Comparison of ENCODE assay signal across 17 cellular contexts in the genomic region with DNA sequence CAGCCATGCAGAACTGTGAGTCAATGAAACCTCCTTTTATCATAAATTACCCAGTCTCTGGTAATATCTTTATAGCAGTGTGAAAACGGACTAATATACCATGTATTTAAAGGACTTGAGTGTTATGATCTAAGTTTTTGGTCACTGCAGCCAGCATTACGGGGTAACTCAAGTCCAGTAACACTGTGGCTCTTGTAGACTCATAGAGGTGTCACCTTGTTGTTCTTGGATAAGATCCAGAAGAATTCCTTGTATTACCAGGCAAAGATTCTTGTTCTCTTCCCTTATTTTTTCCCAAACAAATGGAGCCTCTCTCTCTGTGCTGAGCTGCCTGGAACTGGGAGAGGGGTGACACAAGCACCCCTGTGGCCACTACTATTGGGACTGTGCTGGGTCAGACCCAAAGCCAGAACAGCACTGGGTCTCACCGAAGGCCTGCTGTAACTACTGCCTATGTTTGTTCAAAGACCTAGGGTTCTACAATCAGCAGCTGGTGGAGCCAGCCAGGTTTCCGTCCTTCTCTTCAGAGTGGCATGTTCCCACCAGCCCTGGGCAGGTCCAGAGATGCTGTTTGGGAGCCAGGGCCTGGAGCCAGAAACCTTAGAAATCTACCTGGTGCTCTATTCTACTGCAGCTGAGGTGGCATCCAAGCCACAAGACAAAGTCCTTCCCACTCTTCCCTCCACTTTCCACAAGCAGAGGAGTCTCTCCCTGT. TPM values are rescaled to one million over a fixed set of nuclear protein-coding genes. Genes with fewer than 3 reads are reported as not detected.
DNase-seq lines count a peak whose midpoint lies in the region; ATAC-seq and TF ChIP-seq lines count a peak whose summit lies in the region.
"Had no signal": no experiment of that assay in that cellular context is flagged by ENCODE, and none has a peak within 500 bp of the region (broad histone marks: within the 10 kb centered on the region; RNA-seq: fewer than 3 reads in every experiment).

No MANE protein-coding gene starts in this region.

- ATAC-seq in SK-N-SH treated with all-trans-retinoic acid at 6 μM for 48 hours (no peak), GM18907 (IDR thresholded peaks at IDR 0.05; ENCODE audit: unreplicated experiment) (no peak)
- ATAC-seq: left cardiac atrium had no signal

- peaks cover 5% of the 10 kb centered on the region for H3F3A ChIP-seq in SK-N-SH (replicated peaks; ENCODE audit: insufficient read depth)

- POLR2A ChIA-PET in SK-N-SH (lab: Yijun Ruan, JAX), result no interaction called here

- DNase-seq in SK-N-SH (no peak), adipocyte (ENCODE audit: low read depth) (peak; percentile 6), fibroblast of lung (ENCODE audit: low read depth in 2 of 2) (peak; percentile 48 to 79), stromal cell of bone marrow (ENCODE audit: low read depth) (peak; percentile 57), Karpas-422 (no peak), NCI-H510A (lab: John Stamatoyannopoulos, UW) (no peak)
- DNase-seq: activated CD4-positive, CD25-positive, alpha-beta regulatory T cell treated with anti-CD3 and anti-CD28 coated beads, Interleukin-2, amount 50 U/mL, for 72 hours; activated naive CD4-positive, alpha-beta T cell treated with anti-CD3 and anti-CD28 coated beads for 36 hours; left cardiac atrium; NCI-H2029; NCI-H526 treated with DMSO at 0.1 percent for 48 hours; nucleus accumbens; RPMI8226; stimulated activated CD4-positive, alpha-beta T cell treated with anti-CD3 and anti-CD28 coated beads, Interleukin-4, amount 100 ng/mL, for 24 hours; tibial artery had no signal

- TF ChIP-seq CTCF in SK-N-SH (IDR thresholded peaks at IDR 0.05) (no peak), fibroblast of lung (conservative IDR thresholded peaks at IDR 0.05 in 1 of 2, IDR thresholded peaks at IDR 0.05 in 1 of 2; ENCODE audit: low read depth in 1 of 2, low read length in 2 of 2) (no peak)

- H3K4me2 ChIP-seq in SK-N-SH (no peak overlapping the region), fibroblast of lung (ENCODE audit: extremely low read depth, insufficient read depth, low read length) (no peak overlapping the region), Karpas-422 (ENCODE audit: low read depth, low read length, poor library complexity, severe bottlenecking) (no peak overlapping the region)

- no peak for TF ChIP-seq EP300 in SK-N-SH (IDR thresholded peaks at IDR 0.05; ENCODE audit: borderline replicate concordance in 1 of 2, low read depth in 1 of 2, low read length in 1 of 2)

- CTCF ChIA-PET in SK-N-SH (lab: Yijun Ruan, JAX), result no interaction called here

- H3K36me3 ChIP-seq in SK-N-SH (replicated peaks in 1 of 2; ENCODE audit: control insufficient read depth in 1 of 2, insufficient read depth in 2 of 2, low read length in 1 of 2), result no peaks in the 10 kb centered on the region
- H3K36me3 ChIP-seq in adipocyte (ENCODE audit: control insufficient read depth, insufficient read depth, low read length, severe bottlenecking), result no peaks in the 10 kb centered on the region
- no peaks in the 10 kb centered on the region for H3K36me3 ChIP-seq in fibroblast of lung (ENCODE audit: control insufficient read depth, insufficient read depth, low read length)
- no peaks in the 10 kb centered on the region for H3K36me3 ChIP-seq in Karpas-422 (ENCODE audit: insufficient read depth, low read length)
- H3K36me3 ChIP-seq: tibial artery had no signal

- H3K27ac ChIP-seq in SK-N-SH (ENCODE audit: low read depth in 2 of 2, low read length in 1 of 2), result no peak overlapping the region
- H3K27ac ChIP-seq in fibroblast of lung (ENCODE audit: insufficient read depth, low read length), result no peak overlapping the region
- H3K27ac ChIP-seq in Karpas-422 (ENCODE audit: low read length), result no peak overlapping the region

- 47% methylated on average over 2 of the region's 4 CpGs for WGBS in SK-N-SH (ENCODE audit: low lambda C conversion rate)

- H3K9me3 ChIP-seq in SK-N-SH (no peaks in the 10 kb centered on the region), adipocyte (ENCODE audit: control insufficient read depth, low read length) (no peaks in the 10 kb centered on the region), fibroblast of lung (ENCODE audit: control insufficient read depth, insufficient read depth, low read depth, low read length) (no peaks in the 10 kb centered on the region), Karpas-422 (ENCODE audit: low read length) (no peaks in the 10 kb centered on the region)
- H3K9me3 ChIP-seq: tibial artery had no signal

- no peak overlapping the region for H3K9ac ChIP-seq in SK-N-SH
- H3K9ac ChIP-seq in adipocyte (ENCODE audit: low read length), result no peak overlapping the region
- no peak overlapping the region for H3K9ac ChIP-seq in fibroblast of lung (ENCODE audit: insufficient read depth, low read length)
- H3K9ac ChIP-seq in Karpas-422 (ENCODE audit: low read length), result no peak overlapping the region

- no peak overlapping the region for H2AFZ ChIP-seq in SK-N-SH (ENCODE audit: low read depth)
- no peak overlapping the region for H2AFZ ChIP-seq in fibroblast of lung (ENCODE audit: low read length)
- no peak overlapping the region for H2AFZ ChIP-seq in Karpas-422 (ENCODE audit: low read length)

- H3K27me3 ChIP-seq in SK-N-SH (ENCODE audit: insufficient read depth), result peaks cover 10% of the 10 kb centered on the region; the same call in 1 of the 2 replicates
- peaks cover 19% of the 10 kb centered on the region for H3K27me3 ChIP-seq in adipocyte (replicated peaks; ENCODE audit: control insufficient read depth, insufficient read depth, low read length)
- no peaks in the 10 kb centered on the region for H3K27me3 ChIP-seq in fibroblast of lung (ENCODE audit: control insufficient read depth, insufficient read depth, low read length)
- no peaks in the 10 kb centered on the region for H3K27me3 ChIP-seq in Karpas-422 (ENCODE audit: low read length)
- H3K27me3 ChIP-seq: tibial artery had no signal

- H4K20me1 ChIP-seq in SK-N-SH (ENCODE audit: insufficient read depth) (no peaks in the 10 kb centered on the region), fibroblast of lung (ENCODE audit: control insufficient read depth, extremely low read depth, insufficient read depth, low read length) (no peaks in the 10 kb centered on the region), Karpas-422 (ENCODE audit: insufficient read depth, low read depth, low read length) (no peaks in the 10 kb centered on the region)

- no peak overlapping the region for H3K4me3 ChIP-seq in SK-N-SH (ENCODE audit: low read depth in 2 of 2, low read length in 1 of 2)
- no peak overlapping the region for H3K4me3 ChIP-seq in adipocyte (ENCODE audit: low read length)
- no peak overlapping the region for H3K4me3 ChIP-seq in fibroblast of lung (replicated peaks in 1 of 4; ENCODE audit: control extremely low read depth in 1 of 4, insufficient read depth in 1 of 4, low read depth in 3 of 4, low read length in 4 of 4)
- no peak overlapping the region for H3K4me3 ChIP-seq in Karpas-422 (ENCODE audit: low read length)
- H3K4me3 ChIP-seq: tibial artery had no signal

- no peaks in the 10 kb centered on the region for H3K4me1 ChIP-seq in SK-N-SH (ENCODE audit: control insufficient read depth in 1 of 2, insufficient read depth in 2 of 2, low read depth in 1 of 2, low read length in 1 of 2)
- peaks cover 3% of the 10 kb centered on the region for H3K4me1 ChIP-seq in adipocyte (ENCODE audit: control insufficient read depth, insufficient read depth, low read length)
- no peaks in the 10 kb centered on the region for H3K4me1 ChIP-seq in fibroblast of lung (ENCODE audit: control insufficient read depth, extremely low read depth, insufficient read depth, low read length)
- H3K4me1 ChIP-seq in Karpas-422 (ENCODE audit: low read length), result no peaks in the 10 kb centered on the region

- H3K79me2 ChIP-seq in SK-N-SH (ENCODE audit: insufficient read depth), result no peaks in the 10 kb centered on the region
- no peaks in the 10 kb centered on the region for H3K79me2 ChIP-seq in fibroblast of lung (ENCODE audit: control insufficient read depth, insufficient read depth, low read length)
- H3K79me2 ChIP-seq in Karpas-422 (ENCODE audit: low read length), result no peaks in the 10 kb centered on the region

- TF ChIP-seq RAD21 in SK-N-SH (IDR thresholded peaks at IDR 0.05; ENCODE audit: low read length), result no peak

- H3K9me2 ChIP-seq in SK-N-SH (no peaks in the 10 kb centered on the region), Karpas-422 (replicated peaks; ENCODE audit: insufficient read depth, low read length) (no peaks in the 10 kb centered on the region)

TF ChIP-seq in SK-N-SH treated with all-trans-retinoic acid at 6 μM for 48 hours, 23 proteins besides CTCF, POLR2A, EP300 and RAD21 (continues in another document):
- TF ChIP-seq, protein P1, sequence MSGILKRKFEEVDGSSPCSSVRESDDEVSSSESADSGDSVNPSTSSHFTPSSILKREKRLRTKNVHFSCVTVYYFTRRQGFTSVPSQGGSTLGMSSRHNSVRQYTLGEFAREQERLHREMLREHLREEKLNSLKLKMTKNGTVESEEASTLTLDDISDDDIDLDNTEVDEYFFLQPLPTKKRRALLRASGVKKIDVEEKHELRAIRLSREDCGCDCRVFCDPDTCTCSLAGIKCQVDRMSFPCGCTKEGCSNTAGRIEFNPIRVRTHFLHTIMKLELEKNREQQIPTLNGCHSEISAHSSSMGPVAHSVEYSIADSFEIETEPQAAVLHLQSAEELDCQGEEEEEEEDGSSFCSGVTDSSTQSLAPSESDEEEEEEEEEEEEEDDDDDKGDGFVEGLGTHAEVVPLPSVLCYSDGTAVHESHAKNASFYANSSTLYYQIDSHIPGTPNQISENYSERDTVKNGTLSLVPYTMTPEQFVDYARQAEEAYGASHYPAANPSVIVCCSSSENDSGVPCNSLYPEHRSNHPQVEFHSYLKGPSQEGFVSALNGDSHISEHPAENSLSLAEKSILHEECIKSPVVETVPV (CRISPR knock-in tag; IDR thresholded peaks at IDR 0.05), result no peak
- TF ChIP-seq, protein P2, sequence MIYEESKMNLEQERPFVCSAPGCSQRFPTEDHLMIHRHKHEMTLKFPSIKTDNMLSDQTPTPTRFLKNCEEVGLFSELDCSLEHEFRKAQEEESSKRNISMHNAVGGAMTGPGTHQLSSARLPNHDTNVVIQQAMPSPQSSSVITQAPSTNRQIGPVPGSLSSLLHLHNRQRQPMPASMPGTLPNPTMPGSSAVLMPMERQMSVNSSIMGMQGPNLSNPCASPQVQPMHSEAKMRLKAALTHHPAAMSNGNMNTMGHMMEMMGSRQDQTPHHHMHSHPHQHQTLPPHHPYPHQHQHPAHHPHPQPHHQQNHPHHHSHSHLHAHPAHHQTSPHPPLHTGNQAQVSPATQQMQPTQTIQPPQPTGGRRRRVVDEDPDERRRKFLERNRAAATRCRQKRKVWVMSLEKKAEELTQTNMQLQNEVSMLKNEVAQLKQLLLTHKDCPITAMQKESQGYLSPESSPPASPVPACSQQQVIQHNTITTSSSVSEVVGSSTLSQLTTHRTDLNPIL (CRISPR knock-in tag; IDR thresholded peaks at IDR 0.05; ENCODE audit: low read depth), result no peak
- no peak for TF ChIP-seq RARB (CRISPR knock-in tag; IDR thresholded peaks at IDR 0.05)

RNA-seq across cellular contexts. Expression of a gene that starts 43.7 kb away (rescaled TPM):
- polyA plus RNA-seq in SK-N-SH (2012; rRNA removed), result 24.5 and 25.6 TPM in 2 replicates
- polyA plus RNA-seq in SK-N-SH (2012; cell fraction: cytosol; rRNA removed), result 21.1 and 23.4 TPM in 2 replicates
- polyA plus RNA-seq in SK-N-SH (2012; cell fraction: nucleus; rRNA removed), result 39.3 and 64.9 TPM in 2 replicates
- 8.5 and 18.3 TPM in 2 replicates for total RNA-seq in fibroblast of lung
- 26.6 and 31.3 TPM in 2 replicates for polyA plus RNA-seq in fibroblast of lung
- polyA plus RNA-seq in fibroblast of lung (2012), result 15.8 and 20.6 TPM in 2 replicates
- polyA minus RNA-seq in fibroblast of lung (ENCODE audit: low replicate concordance), result 60.7 and 71.2 TPM in 2 replicates
- total RNA-seq in Karpas-422 (2014; rRNA removed; shearing (Covaris generic); ENCODE audit: low replicate concordance), result 37.9 and 77.9 TPM in 2 replicates

Comparison
In these comparisons a context has a peak if more than half of its experiments do, and no peak if none do; other contexts are left out.
1. DNase-seq: peak in adipocyte (single experiment), fibroblast of lung (2 of 2) and stromal cell of bone marrow (single experiment); none in SK-N-SH (single experiment), Karpas-422 (single experiment) and NCI-H510A (single experiment).